32 cellular contexts compared by ENCODE assay signal in genomic region chr1:20328201-20328600, GRCh38. TPM values are rescaled to one million over a fixed set of nuclear protein-coding genes. Genes with fewer than 3 reads are reported as not detected.
"Had no signal": no experiment of that assay in that cellular context is flagged by ENCODE, and none has a peak within 500 bp of the region (broad histone marks: within the 10 kb centered on the region; RNA-seq: fewer than 3 reads in every experiment).

No MANE protein-coding gene starts in this region.

- H3K27me3 ChIP-seq: vagina had no signal

- H3K4me1 ChIP-seq: left lung, neural progenitor cell, prostate gland had no signal

- DNase-seq: hypothalamus; immature natural killer cell; kidney; left colon; left lung; lower lobe of right lung; mesendoderm; naive B cell; natural killer cell; nephron progenitor cell; occipital lobe; retina; right cardiac atrium; small intestine; stimulated activated CD4-positive, alpha-beta T cell treated with anti-CD3 and anti-CD28 coated beads, Interleukin-1b, Interleukin-23, amount 100 ng/mL, for 48 hours; stimulated activated CD4-positive, alpha-beta T cell treated with anti-CD3 and anti-CD28 coated beads, Interleukin-2, amount 100 ng/mL, for 48 hours; stimulated activated CD4-positive, alpha-beta T cell treated with anti-CD3 and anti-CD28 coated beads, Interleukin-4, amount 100 ng/mL, for 4 hours; stimulated activated CD8-positive, alpha-beta memory T cell treated with anti-CD3 and anti-CD28 coated beads, Interleukin-4, amount 100 ng/mL, for 48 hours; stimulated activated naive CD4-positive, alpha-beta T cell treated with Interleukin-2 at 50 U/mL for 16 hours; stimulated activated naive CD8-positive, alpha-beta T cell treated with anti-CD3 and anti-CD28 coated beads, Interleukin-15, amount 100 ng/mL, for 72 hours; substantia nigra had no signal

- H3K9me3 ChIP-seq: left lung, lower lobe of right lung, neutrophil, prostate gland, tibial nerve, vagina had no signal

- H3K36me3 ChIP-seq: left lung, lower lobe of right lung, neural progenitor cell, neutrophil, prostate gland, tibial nerve, vagina had no signal

- ATAC-seq: left colon; left lung; lower lobe of right lung; natural killer cell; right cardiac atrium; sciatic nerve; stimulated activated memory B cell treated with anti-CD40 and anti-IgM and Interleukin-4, amounts not matched to agents 10 μg/mL and 1 μg/mL and 100 μg/mL, for 72 hours; stimulated activated naive CD8-positive, alpha-beta T cell treated with anti-CD3 and anti-CD28 coated beads, Interleukin-15, amount 100 ng/mL, for 72 hours had no signal

- FAIRE-seq: islet of Langerhans, kidney had no signal

- H3K27ac ChIP-seq: left lung, lower lobe of right lung, neural progenitor cell, neutrophil, prostate gland, tibial nerve, vagina had no signal

- H3K4me2 ChIP-seq: neural progenitor cell had no signal

- H2AFZ ChIP-seq: neural progenitor cell had no signal

- H3K9ac ChIP-seq: neural progenitor cell had no signal

- H3K4me3 ChIP-seq: left lung, lower lobe of right lung, neural progenitor cell, prostate gland, tibial nerve, vagina had no signal

RNA-seq across cellular contexts. Expression of gene VWA5B1, which starts 37.5 kb away (rescaled TPM):
- total RNA-seq: liver, mononuclear cell, natural killer cell, osteocyte, sciatic nerve, tibial nerve, vagina had no signal
- polyA plus RNA-seq: immature natural killer cell, liver had no signal
